9 cellular contexts compared by ENCODE assay signal in the genomic region with DNA sequence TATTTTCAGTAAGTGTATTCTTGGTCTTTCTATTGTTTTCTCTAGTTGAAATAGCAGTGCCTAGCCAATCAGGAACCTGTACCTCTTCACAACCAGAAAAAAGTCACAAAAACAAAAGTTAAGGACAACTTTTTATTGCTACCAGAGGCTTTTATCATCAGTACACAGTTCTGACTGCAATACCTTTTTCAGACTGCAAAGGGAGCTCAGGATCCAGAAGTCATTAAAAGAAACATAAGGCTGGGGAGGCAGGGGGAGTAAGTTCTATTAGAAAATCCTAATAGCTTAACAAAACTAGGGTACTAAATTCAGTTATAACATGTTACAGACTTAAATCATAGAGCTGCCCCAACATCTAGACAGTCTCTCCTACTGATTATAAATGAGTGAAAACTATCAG. TPM values are rescaled to one million over a fixed set of nuclear protein-coding genes. Genes with fewer than 3 reads are reported as not detected.
DNase-seq lines count a peak whose midpoint lies in the region; ATAC-seq and TF ChIP-seq lines count a peak whose summit lies in the region.
"Had no signal": no experiment of that assay in that cellular context is flagged by ENCODE, and none has a peak within 500 bp of the region (broad histone marks: within the 10 kb centered on the region; RNA-seq: fewer than 3 reads in every experiment).

No MANE protein-coding gene starts in this region.

- peaks cover 2% of the 10 kb centered on the region for H3K36me3 ChIP-seq in mesendoderm (ENCODE audit: control insufficient read depth, insufficient read depth, low read length)

- TF ChIP-seq CTCF in CD4-positive, alpha-beta T cell (IDR thresholded peaks at IDR 0.05) = no peak
- TF ChIP-seq CTCF in astrocyte of the cerebellum (IDR thresholded peaks at IDR 0.05; ENCODE audit: low read depth, low read length, missing control alignments) = peak; percentile 44

- H3K79me1 ChIP-seq in mesendoderm (ENCODE audit: low read length) = no peaks in the 10 kb centered on the region

- no peaks in the 10 kb centered on the region for H3K9me3 ChIP-seq in CD4-positive, alpha-beta T cell (ENCODE audit: control insufficient read depth, low read length)

- no peak overlapping the region for H2BK120ac ChIP-seq in mesendoderm (ENCODE audit: low read depth, low read length)

- H3K27me3 Mint-ChIP-seq in CD4-positive, alpha-beta T cell = no peaks in the 10 kb centered on the region
- H3K27me3 Mint-ChIP-seq: activated B cell treated with CpG ODN at 0.5 μM for 24 hours had no signal

- no peak overlapping the region for H3K56ac ChIP-seq in mesendoderm (ENCODE audit: low read length)

- H3K4ac ChIP-seq in mesendoderm (ENCODE audit: low read depth, low read length) = no peak overlapping the region

- H4K5ac ChIP-seq in mesendoderm (ENCODE audit: low read length) = no peak overlapping the region

- ATAC-seq in CD4-positive, alpha-beta T cell (ENCODE audit: poor library complexity) = peak; percentile 73
- ATAC-seq in HG02852 (IDR thresholded peaks at IDR 0.05; ENCODE audit: unreplicated experiment) = no peak

- H4K8ac ChIP-seq in mesendoderm (ENCODE audit: low read depth, low read length) = no peak overlapping the region

- DNase-seq in CD4-positive, alpha-beta T cell = no peak
- peak; percentile 37 for DNase-seq in HT-29 (ENCODE audit: low spot score)
- no peak for DNase-seq in astrocyte of the cerebellum (ENCODE audit: low read depth)
- DNase-seq in mesendoderm = peak; percentile 48
- DNase-seq in GDM1 (lab: John Stamatoyannopoulos, UW) = no peak
- DNase-seq in anterior cingulate cortex (lab: John Stamatoyannopoulos, UW) = no peak
- no peak for DNase-seq in AG20443 (ENCODE audit: low spot score)
- DNase-seq: activated B cell treated with CpG ODN at 0.5 μM for 24 hours had no signal

- H2BK5ac ChIP-seq in mesendoderm (ENCODE audit: low read length) = no peak overlapping the region

- H3K9ac ChIP-seq in mesendoderm (ENCODE audit: low read length) = no peak overlapping the region

- intact Hi-C loops in CD4-positive, alpha-beta T cell (cut with DNase I, micrococcal nuclease) = loop anchor here (1.0 to 10.0 kb wide), 7 partner anchors 35 to 612 kb away; partner anchors contain the start of genes CCNG2 (in 1 of the 2) and SHROOM3 (in 1 of the 2)

- H3K79me2 ChIP-seq in mesendoderm (ENCODE audit: control insufficient read depth, insufficient read depth, low read length) = no peaks in the 10 kb centered on the region

- no peak overlapping the region for H3K23ac ChIP-seq in mesendoderm (ENCODE audit: low read length)

- H3K27me3 ChIP-seq in CD4-positive, alpha-beta T cell (ENCODE audit: control insufficient read depth, insufficient read depth, low read length) = no peaks in the 10 kb centered on the region
- H3K27me3 ChIP-seq in mesendoderm (ENCODE audit: insufficient read depth, low read length, poor library complexity) = no peaks in the 10 kb centered on the region

- peaks cover 59% of the 10 kb centered on the region for H3K36me3 Mint-ChIP-seq in CD4-positive, alpha-beta T cell (ENCODE audit: low read depth)

- no peak overlapping the region for H2BK15ac ChIP-seq in mesendoderm (replicated peaks; ENCODE audit: low read depth)

- POLR2A ChIA-PET in CD4-positive, alpha-beta T cell (lab: Charles Lee) = interaction anchor here (1.0 to 1.3 kb wide), 3 partner anchors 10 to 156 kb away, joined by 3 to 5 read pairs (median 3); no protein-coding TSS in a partner anchor

- H3K18ac ChIP-seq in mesendoderm (ENCODE audit: low read length) = no peak overlapping the region

- no peaks in the 10 kb centered on the region for H3K9me3 Mint-ChIP-seq in CD4-positive, alpha-beta T cell
- H3K9me3 Mint-ChIP-seq: activated B cell treated with CpG ODN at 0.5 μM for 24 hours had no signal

- CTCF ChIA-PET in CD4-positive, alpha-beta T cell (lab: Charles Lee) = interaction anchor here (0.9 to 2.1 kb wide), 3 partner anchors 52 to 156 kb away, joined by 3 to 11 read pairs (median 4); no protein-coding TSS in a partner anchor

- no peak overlapping the region for H3K27ac ChIP-seq in CD4-positive, alpha-beta T cell (ENCODE audit: low read depth, low read length)
- no peak overlapping the region for H3K27ac ChIP-seq in mesendoderm (ENCODE audit: low read depth, low read length)

- H3K4me3 ChIP-seq in astrocyte of the cerebellum (ENCODE audit: low read depth, low read length) = no peak overlapping the region
- no peak overlapping the region for H3K4me3 ChIP-seq in mesendoderm (ENCODE audit: low read length)

- H3K4me1 ChIP-seq in mesendoderm (ENCODE audit: control insufficient read depth, low read depth, low read length) = no peaks in the 10 kb centered on the region

- peaks cover 25% of the 10 kb centered on the region for H3K4me1 Mint-ChIP-seq in CD4-positive, alpha-beta T cell (ENCODE audit: low read depth)

- H2AK5ac ChIP-seq in mesendoderm (ENCODE audit: low read length) = no peak overlapping the region

- H3K4me2 ChIP-seq in mesendoderm (ENCODE audit: low read length) = no peak overlapping the region

- in situ Hi-C loops in astrocyte of the cerebellum (cut with HindIII; ENCODE audit: low sequenced_read_pairs) = no loop called here

- peak overlapping the region; percentile 67 for H3K27ac Mint-ChIP-seq in CD4-positive, alpha-beta T cell
- H3K27ac Mint-ChIP-seq: activated B cell treated with CpG ODN at 0.5 μM for 24 hours had no signal

- no peak overlapping the region for H3K4me3 Mint-ChIP-seq in CD4-positive, alpha-beta T cell
- H3K4me3 Mint-ChIP-seq: activated B cell treated with CpG ODN at 0.5 μM for 24 hours had no signal

RNA-seq across cellular contexts. Expression of gene CCNI, which starts 28.8 kb away (rescaled TPM):
- total RNA-seq in CD4-positive, alpha-beta T cell = 100 to 1,000 TPM; 385 to 418 TPM
- 92.6 and 116 TPM in 2 replicates for total RNA-seq in HT-29 (2014; rRNA removed; shearing (Covaris generic))
- 171 TPM for polyA plus RNA-seq in mesendoderm (2013, experiment 1 of 2)
- polyA plus RNA-seq in mesendoderm (2013, experiment 2 of 2) = 170 TPM

Comparison
In these comparisons a context has a peak if more than half of its experiments do, and no peak if none do; other contexts are left out.
1. DNase-seq: peak in HT-29 (single experiment) and mesendoderm (single experiment); none in CD4-positive, alpha-beta T cell (0 of 10), astrocyte of the cerebellum (single experiment), GDM1 (single experiment), anterior cingulate cortex (0 of 58) and AG20443 (single experiment).